In genomic region chr12:72271401-72271740, GRCh38 we compare ENCODE assay signal across 8 cellular contexts. TPM values are rescaled to one million over a fixed set of nuclear protein-coding genes. Genes with fewer than 3 reads are reported as not detected.
DNase-seq lines count a peak whose midpoint lies in the region; ATAC-seq and TF ChIP-seq lines count a peak whose summit lies in the region.

No MANE protein-coding gene starts in this region.

- intact Hi-C loops in Calu3 (cut with micrococcal nuclease; ENCODE audit: unreplicated experiment) (no loop called here), dorsolateral prefrontal cortex (cut with DNase I) (loop anchor here (5.0 to 10.0 kb wide), 3 partner anchors 71 to 254 kb away; no protein-coding TSS in a partner anchor)

- ATAC-seq in lung (ENCODE audit: insufficient read depth, low FRiP score) (no peak), HG03520 (IDR thresholded peaks at IDR 0.05; ENCODE audit: unreplicated experiment) (no peak)

- no peaks in the 10 kb centered on the region for H3K27me3 Mint-ChIP-seq in Calu3 (ENCODE audit: unreplicated experiment)

- H3K36me3 Mint-ChIP-seq in Calu3 (ENCODE audit: insufficient read depth, unreplicated experiment): peaks cover 78% of the 10 kb centered on the region

- H3K27me3 ChIP-seq in dorsolateral prefrontal cortex (peaks cover 0 to 37% (median 8%) of the 10 kb centered on the region in 45 donors), lung (ENCODE audit: control insufficient read depth, insufficient read depth) (peaks cover 5% of the 10 kb centered on the region)

- peak overlapping the region; percentile 43 to 85 (median 70) for H3K4me3 ChIP-seq in dorsolateral prefrontal cortex
- H3K4me3 ChIP-seq in lung: peak overlapping the region; percentile 47

- BruUV-seq in Calu3 (replicated peaks; lab: Mats Ljungman, UMichigan): no TSS peak

- H3K9me3 ChIP-seq in lung (ENCODE audit: control insufficient read depth in 2 of 2, insufficient read depth in 1 of 2, low read length in 1 of 2): peaks cover 0 to 7% of the 10 kb centered on the region in 2 donors

- H3K27ac ChIP-seq in dorsolateral prefrontal cortex (peak overlapping the region in 55 of 59 donors; percentile 5 to 90 (median 74)), lung (ENCODE audit: low read depth in 1 of 2, low read length in 1 of 2) (peak overlapping the region in 1 of 2 donors; percentile 57)

- peak overlapping the region; percentile 73 for H3K27ac Mint-ChIP-seq in Calu3 (ENCODE audit: unreplicated experiment)

- H3K4me3 Mint-ChIP-seq in Calu3 (ENCODE audit: low read depth, unreplicated experiment): peak overlapping the region; percentile 92

- DNase-seq in Calu3: peak; percentile 65
- DNase-seq in NCI-H2227 (lab: John Stamatoyannopoulos, UW; ENCODE audit: unreplicated experiment): peak; percentile 77
- DNase-seq in dorsolateral prefrontal cortex: peak in 9 of 10 donors; percentile 36 to 72 (median 65)
- no peak for DNase-seq in lung (ENCODE audit: low spot score)
- DNase-seq in stimulated activated CD4-positive, alpha-beta T cell treated with anti-CD3 and anti-CD28 coated beads, Interleukin-12 subunit alpha, Interleukin-12 subunit beta, amount 100 ng/mL, for 4 hours: no peak
- DNase-seq in SW480 (ENCODE audit: low spot score): no peak
- no peak for DNase-seq in SKM-1 treated with dmso at 0.1 percent for 144 hours (lab: John Stamatoyannopoulos, UW; ENCODE audit: unreplicated experiment)

- H3K36me3 ChIP-seq in lung (ENCODE audit: control insufficient read depth in 2 of 2, insufficient read depth in 2 of 2, low read length in 2 of 2): no peaks in the 10 kb centered on the region

- 0 to 3% methylated on average over 15 of the region's 15 CpGs for WGBS in lung, 2 donors

- CTCF ChIA-PET in Calu3 (lab: Charles Lee): interaction anchor here (1.3 to 1.6 kb wide), 2 partner anchors 10 to 252 kb away, joined by 5 read pairs; no protein-coding TSS in a partner anchor

- H3K4me1 Mint-ChIP-seq in Calu3 (ENCODE audit: low read depth, unreplicated experiment): peaks cover 9% of the 10 kb centered on the region

- H3K9me3 Mint-ChIP-seq in Calu3 (ENCODE audit: low read depth, unreplicated experiment): no peaks in the 10 kb centered on the region

- TF ChIP-seq CTCF in Calu3 (IDR thresholded peaks at IDR 0.05; ENCODE audit: unreplicated experiment): no peak
- peak in 3 of 56 donors; percentile 4 to 21 (median 11) for TF ChIP-seq CTCF in dorsolateral prefrontal cortex (IDR thresholded peaks at IDR 0.05 in 54 of 56, conservative IDR thresholded peaks at IDR 0.05 in 2 of 56; ENCODE audit: low read depth in 1 of 56, partially characterized antibody in 56 of 56)
- no peak for TF ChIP-seq CTCF in lung (IDR thresholded peaks at IDR 0.05; ENCODE audit: control extremely low read depth, extremely low read depth)

- H3K4me1 ChIP-seq in lung (ENCODE audit: control insufficient read depth in 2 of 2, insufficient read depth in 2 of 2, low read length in 2 of 2): peaks cover 0 to 20% of the 10 kb centered on the region in 2 donors

RNA-seq across cellular contexts. Expression of gene TRHDE, which starts 0.8 kb away (rescaled TPM):
- 31.6 and 43.7 TPM in 2 replicates for total RNA-seq in Calu3 (2022)
- 10 to 100 TPM; 14.1 to 93.9 (median 41.5) TPM for total RNA-seq in dorsolateral prefrontal cortex
- total RNA-seq in lung: 1 to 10 TPM; 6.5 to 7.5 TPM
- polyA plus RNA-seq in lung: under 1 TPM; 0.19 to 0.47 TPM

Comparison
In these comparisons a context has a peak if more than half of its experiments do, and no peak if none do; other contexts are left out.
1. DNase-seq: peak in Calu3 (single experiment), NCI-H2227 (single experiment) and dorsolateral prefrontal cortex (9 of 10); none in lung (single experiment), stimulated activated CD4-positive, alpha-beta T cell treated with anti-CD3 and anti-CD28 coated beads, Interleukin-12 subunit alpha, Interleukin-12 subunit beta, amount 100 ng/mL, for 4 hours (single experiment), SW480 (single experiment) and SKM-1 treated with dmso at 0.1 percent for 144 hours (single experiment).